8 cellular contexts compared by ENCODE assay signal in genomic region chr13:42969558-42970172, GRCh38. TPM values are rescaled to one million over a fixed set of nuclear protein-coding genes. Genes with fewer than 3 reads are reported as not detected.
DNase-seq lines count a peak whose midpoint lies in the region; TF ChIP-seq lines count a peak whose summit lies in the region.

No MANE protein-coding gene starts in this region.

- H3K4me3 ChIP-seq in HFF-Myc (replicated peaks; ENCODE audit: low read depth, low read length) = no peak overlapping the region
- H3K4me3 ChIP-seq in epithelial cell of proximal tubule (ENCODE audit: low read depth, low read length) = no peak overlapping the region
- no peak overlapping the region for H3K4me3 ChIP-seq in mucosa of stomach (ENCODE audit: low read length)

- DNase-seq in D341Med (ENCODE audit: low spot score) = peak; percentile 76
- peak; percentile 33 for DNase-seq in HFF-Myc (ENCODE audit: extremely low read depth, low read depth)
- DNase-seq in NOMO-1 (lab: John Stamatoyannopoulos, UW; ENCODE audit: unreplicated experiment in 2 of 2) = peak; percentile 29 to 67
- DNase-seq in activated CD8-positive, alpha-beta memory T cell treated with anti-CD3 and anti-CD28 coated beads, Interleukin-2, amount 50 U/mL, for 4 hours = peak; percentile 85
- no peak for DNase-seq in epithelial cell of proximal tubule (ENCODE audit: low read depth)
- peak; percentile 54 to 70 for DNase-seq in stimulated activated CD8-positive, alpha-beta memory T cell treated with anti-CD3 and anti-CD28 coated beads, Interleukin-7, amount 100 ng/mL, for 1 hour (ENCODE audit: low read depth in 2 of 2)
- no peak for DNase-seq in T1000 (lab: John Stamatoyannopoulos, UW)

- H3K36me3 ChIP-seq in mucosa of stomach (ENCODE audit: control insufficient read depth, insufficient read depth, low read length) = no peaks in the 10 kb centered on the region

- peak; percentile 79 for TF ChIP-seq CTCF in HFF-Myc (IDR thresholded peaks at IDR 0.05; ENCODE audit: low read depth, low read length, missing control alignments)
- TF ChIP-seq CTCF in epithelial cell of proximal tubule (conservative IDR thresholded peaks at IDR 0.05; ENCODE audit: low read depth, low read length) = peak; percentile 88

- H3K9ac ChIP-seq in mucosa of stomach (ENCODE audit: low read length) = peak overlapping the region; percentile 32

- H3K4me1 ChIP-seq in mucosa of stomach (ENCODE audit: control insufficient read depth, insufficient read depth, low read length) = peaks cover 30% of the 10 kb centered on the region

- H3K9me3 ChIP-seq in mucosa of stomach (ENCODE audit: control insufficient read depth, low read length) = no peaks in the 10 kb centered on the region

- H3K27me3 ChIP-seq in mucosa of stomach (ENCODE audit: control insufficient read depth, insufficient read depth, low read length) = no peaks in the 10 kb centered on the region

RNA-seq across cellular contexts. Expression of gene EPSTI1, which starts 22.4 kb away (rescaled TPM):
- 3.5 and 4.6 TPM in 2 replicates for total RNA-seq in epithelial cell of proximal tubule

RNA-seq across cellular contexts. Expression of gene DNAJC15, which starts 53.7 kb away (rescaled TPM):
- 24.0 and 37.5 TPM in 2 replicates for total RNA-seq in epithelial cell of proximal tubule

Comparison
In these comparisons a context has a peak if more than half of its experiments do, and no peak if none do; other contexts are left out.
1. DNase-seq: peak in D341Med (single experiment), HFF-Myc (single experiment), NOMO-1 (2 of 2), activated CD8-positive, alpha-beta memory T cell treated with anti-CD3 and anti-CD28 coated beads, Interleukin-2, amount 50 U/mL, for 4 hours (single experiment) and stimulated activated CD8-positive, alpha-beta memory T cell treated with anti-CD3 and anti-CD28 coated beads, Interleukin-7, amount 100 ng/mL, for 1 hour (2 of 2); none in epithelial cell of proximal tubule (single experiment) and T1000 (single experiment).